Comparison of ENCODE assay signal across 15 cellular contexts in the genomic region with DNA sequence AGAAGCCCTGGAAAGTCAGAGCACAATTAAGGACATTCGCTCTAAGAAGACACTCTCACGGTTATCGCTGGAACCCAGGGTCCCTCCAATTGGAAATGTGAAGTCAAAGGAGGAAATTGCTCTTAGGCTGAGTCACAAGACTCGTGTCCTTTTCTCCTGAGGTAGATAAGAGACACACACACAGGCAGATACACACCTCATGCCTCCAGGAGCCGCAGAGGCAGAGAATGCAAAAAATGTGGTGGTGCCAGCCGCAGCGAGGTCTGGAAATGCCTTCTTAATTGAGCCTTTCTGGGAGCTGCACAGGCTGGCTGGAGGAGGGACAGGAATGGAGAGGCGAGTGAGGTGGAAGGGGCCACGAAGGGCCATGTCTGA.
A peak's percentile ranks its signal among the peaks of the same experiment; 100 is the strongest.
DNase-seq lines count a peak whose midpoint lies in the region; ATAC-seq, FAIRE-seq and TF ChIP-seq lines count a peak whose summit lies in the region.
"Had no signal": no experiment of that assay in that cellular context is flagged by ENCODE, and none has a peak within 500 bp of the region (broad histone marks: within the 10 kb centered on the region; RNA-seq: fewer than 3 reads in every experiment).

No MANE protein-coding gene starts in this region.

- no peaks in the 10 kb centered on the region for H3K36me3 ChIP-seq in esophagus (ENCODE audit: control insufficient read depth in 2 of 2, insufficient read depth in 2 of 2, low read length in 1 of 2)
- H3K36me3 ChIP-seq: BLaER1 treated with 17β-estradiol and CSF1 and Interleukin-3, amounts not matched to agents 10 nM and 100 nM; sigmoid colon; uterus had no signal

- 56 to 62% methylated on average over 9 of the region's 9 CpGs for WGBS in esophagus, 2 donors

- peak; percentile 94 for FAIRE-seq in RCC 7860 (lab: Jason Lieb, UNC)

- DNase-seq in EL (peak; percentile 4), RCC 7860 (ENCODE audit: low spot score) (peak; percentile 94), nephron progenitor cell (peak; percentile 33), putamen (ENCODE audit: low spot score) (no peak), sciatic nerve (ENCODE audit: low spot score) (no peak)
- no peak for DNase-seq in activated naive CD8-positive, alpha-beta T cell treated with anti-CD3 and anti-CD28 coated beads, Interleukin-2, amount 50 U/mL, for 24 hours
- DNase-seq: activated CD4-positive, alpha-beta T cell treated with anti-CD3 and anti-CD28 coated beads, Interleukin-2, amount 10 ng/mL, durations not matched to agents 7 days and 5 days; activated gamma-delta T cell; foreskin melanocyte; sigmoid colon; uterus had no signal

- no peaks in the 10 kb centered on the region for H3K27me3 ChIP-seq in esophagus (ENCODE audit: control insufficient read depth in 1 of 2, insufficient read depth in 2 of 2, low read length in 2 of 2)
- H3K27me3 ChIP-seq: sigmoid colon, uterus had no signal

- H3K27me3 Mint-ChIP-seq in nephron progenitor cell (ENCODE audit: low read depth, poor library complexity) = peaks cover 29% of the 10 kb centered on the region
- H3K27me3 Mint-ChIP-seq in activated naive CD8-positive, alpha-beta T cell treated with anti-CD3 and anti-CD28 coated beads, Interleukin-2, amount 50 U/mL, for 24 hours = peaks cover 50% of the 10 kb centered on the region

- H3K4me1 ChIP-seq in esophagus (ENCODE audit: control insufficient read depth in 2 of 2, insufficient read depth in 2 of 2, low read length in 1 of 2) = peaks cover 0 to 5% of the 10 kb centered on the region in 2 donors

- peak overlapping the region; percentile 6 for H3K27ac Mint-ChIP-seq in nephron progenitor cell
- no peak overlapping the region for H3K27ac Mint-ChIP-seq in activated naive CD8-positive, alpha-beta T cell treated with anti-CD3 and anti-CD28 coated beads, Interleukin-2, amount 50 U/mL, for 24 hours
- H3K27ac Mint-ChIP-seq: activated CD4-positive, alpha-beta T cell treated with anti-CD3 and anti-CD28 coated beads, Interleukin-2, amount 10 ng/mL, durations not matched to agents 7 days and 5 days; memory B cell had no signal

- H3K9me3 Mint-ChIP-seq in nephron progenitor cell = no peaks in the 10 kb centered on the region
- no peaks in the 10 kb centered on the region for H3K9me3 Mint-ChIP-seq in activated naive CD8-positive, alpha-beta T cell treated with anti-CD3 and anti-CD28 coated beads, Interleukin-2, amount 50 U/mL, for 24 hours
- H3K9me3 Mint-ChIP-seq: activated CD4-positive, alpha-beta T cell treated with anti-CD3 and anti-CD28 coated beads, Interleukin-2, amount 10 ng/mL, durations not matched to agents 7 days and 5 days; memory B cell had no signal

- H3K27ac ChIP-seq in esophagus (ENCODE audit: low read depth in 2 of 2, low read length in 1 of 2) = peak overlapping the region; percentile 76 to 77
- H3K27ac ChIP-seq: BLaER1 treated with 17β-estradiol and CSF1 and Interleukin-3, amounts not matched to agents 10 nM and 100 nM; sigmoid colon had no signal

- ATAC-seq in activated naive CD8-positive, alpha-beta T cell treated with anti-CD3 and anti-CD28 coated beads, Interleukin-2, amount 50 U/mL, for 24 hours = no peak
- ATAC-seq in HG03095 (IDR thresholded peaks at IDR 0.05; ENCODE audit: unreplicated experiment) = no peak
- no peak for ATAC-seq in sciatic nerve

- no peak for TF ChIP-seq CTCF in nephron progenitor cell (IDR thresholded peaks at IDR 0.05)

- H3K4me3 ChIP-seq in esophagus (ENCODE audit: low read depth in 1 of 2, low read length in 2 of 2) = no peak overlapping the region
- H3K4me3 ChIP-seq: BLaER1 treated with 17β-estradiol and CSF1 and Interleukin-3, amounts not matched to agents 10 nM and 100 nM; sigmoid colon; uterus had no signal

- no peaks in the 10 kb centered on the region for H3K36me3 Mint-ChIP-seq in nephron progenitor cell (ENCODE audit: low read depth)
- no peaks in the 10 kb centered on the region for H3K36me3 Mint-ChIP-seq in activated naive CD8-positive, alpha-beta T cell treated with anti-CD3 and anti-CD28 coated beads, Interleukin-2, amount 50 U/mL, for 24 hours (ENCODE audit: low read depth)
- H3K36me3 Mint-ChIP-seq: memory B cell had no signal

- peaks cover 89% of the 10 kb centered on the region for H3K4me1 Mint-ChIP-seq in nephron progenitor cell
- no peaks in the 10 kb centered on the region for H3K4me1 Mint-ChIP-seq in activated naive CD8-positive, alpha-beta T cell treated with anti-CD3 and anti-CD28 coated beads, Interleukin-2, amount 50 U/mL, for 24 hours

- H3K9me3 ChIP-seq in esophagus (ENCODE audit: control insufficient read depth in 2 of 2, insufficient read depth in 1 of 2, low read depth in 1 of 2, low read length in 1 of 2) = no peaks in the 10 kb centered on the region
- H3K9me3 ChIP-seq: BLaER1 treated with 17β-estradiol and CSF1 and Interleukin-3, amounts not matched to agents 10 nM and 100 nM; sigmoid colon; uterus had no signal

- peak overlapping the region; percentile 6 for H3K4me3 Mint-ChIP-seq in nephron progenitor cell
- no peak overlapping the region for H3K4me3 Mint-ChIP-seq in activated naive CD8-positive, alpha-beta T cell treated with anti-CD3 and anti-CD28 coated beads, Interleukin-2, amount 50 U/mL, for 24 hours
- H3K4me3 Mint-ChIP-seq: activated CD4-positive, alpha-beta T cell treated with anti-CD3 and anti-CD28 coated beads, Interleukin-2, amount 10 ng/mL, durations not matched to agents 7 days and 5 days; memory B cell had no signal

- intact Hi-C loops in sciatic nerve (cut with DNase I) = loop anchor here (5.0 kb wide), 1 partner anchor 355 kb away; the partner anchor contains the start of gene HES1

Comparison
In these comparisons a context has a peak if more than half of its experiments do, and no peak if none do; other contexts are left out.
1. DNase-seq: peak in EL (single experiment), RCC 7860 (single experiment) and nephron progenitor cell (single experiment); none in putamen (single experiment), activated naive CD8-positive, alpha-beta T cell treated with anti-CD3 and anti-CD28 coated beads, Interleukin-2, amount 50 U/mL, for 24 hours (single experiment) and sciatic nerve (single experiment).